Comparison of ENCODE assay signal across 17 cellular contexts in the genomic region with DNA sequence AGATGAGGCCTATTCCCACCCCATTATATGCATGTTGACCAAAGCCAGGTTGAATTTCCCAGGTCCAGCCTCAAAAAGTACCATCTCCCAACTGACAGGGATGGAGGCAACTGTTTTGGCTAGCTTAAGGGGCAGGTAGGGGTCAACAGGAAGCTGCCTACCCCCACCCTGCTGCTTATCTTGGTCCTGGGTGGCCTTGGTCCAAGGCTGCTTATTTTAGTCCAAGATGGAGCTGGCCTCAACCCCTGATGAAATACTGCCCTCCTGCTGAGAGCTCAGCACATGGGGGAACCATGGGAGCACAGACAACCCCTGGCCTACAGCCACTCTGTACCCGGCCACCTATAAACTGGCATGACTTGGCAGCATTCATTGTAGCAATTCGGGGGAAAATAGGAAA. TPM values are rescaled to one million over a fixed set of nuclear protein-coding genes. Genes with fewer than 3 reads are reported as not detected.
A peak's percentile ranks its signal among the peaks of the same experiment; 100 is the strongest.
DNase-seq lines count a peak whose midpoint lies in the region; ATAC-seq, FAIRE-seq and TF ChIP-seq lines count a peak whose summit lies in the region.
"Had no signal": no experiment of that assay in that cellular context is flagged by ENCODE, and none has a peak within 500 bp of the region (broad histone marks: within the 10 kb centered on the region; RNA-seq: fewer than 3 reads in every experiment).

No MANE protein-coding gene starts in this region.

- intact Hi-C loops in GM12878 (cut with micrococcal nuclease; ENCODE audit: unreplicated experiment) (no loop called here), spleen (cut with DNase I; ENCODE audit: low total_unique reads) (no loop called here), natural killer cell (cut with micrococcal nuclease) (no loop called here)

- H3K36me3 Mint-ChIP-seq in stimulated activated naive CD8-positive, alpha-beta T cell treated with anti-CD3 and anti-CD28 coated beads, Interleukin-15, Interleukin-2, amounts not matched to agents 100 ng/mL and 50 ng/mL, for 24 hours (ENCODE audit: low read depth): peaks cover 12% of the 10 kb centered on the region
- no peaks in the 10 kb centered on the region for H3K36me3 Mint-ChIP-seq in type B pancreatic cell
- no peaks in the 10 kb centered on the region for H3K36me3 Mint-ChIP-seq in natural killer cell
- H3K36me3 Mint-ChIP-seq in activated CD4-positive, alpha-beta memory T cell treated with anti-CD3 and anti-CD28 coated beads, Interleukin-2, amount 10 ng/mL, durations not matched to agents 7 days and 5 days (ENCODE audit: low read depth): peaks cover 7% of the 10 kb centered on the region
- H3K36me3 Mint-ChIP-seq: CD4-positive, CD25-positive, alpha-beta regulatory T cell had no signal

- H4K20me1 ChIP-seq in GM12878 (ENCODE audit: control insufficient read depth, insufficient read depth): no peaks in the 10 kb centered on the region; the same call in 1 of the 2 replicates

- H2AFZ ChIP-seq in GM12878 (ENCODE audit: control insufficient read depth, low read depth, low read length): no peak overlapping the region

- no TSS peak for BruUV-seq in GM12878 (replicated peaks; lab: Mats Ljungman, UMichigan)

- H3K4me3 ChIP-seq in GM12878: no peak overlapping the region
- H3K4me3 ChIP-seq in spleen: no peak overlapping the region

- H3K27ac ChIP-seq in GM12878 (ENCODE audit: control insufficient read depth, insufficient read depth) (no peak overlapping the region), spleen (no peak overlapping the region)
- H3K27ac ChIP-seq: HL-60 had no signal

- peaks cover 27% of the 10 kb centered on the region for H3K4me1 Mint-ChIP-seq in stimulated activated naive CD8-positive, alpha-beta T cell treated with anti-CD3 and anti-CD28 coated beads, Interleukin-15, Interleukin-2, amounts not matched to agents 100 ng/mL and 50 ng/mL, for 24 hours (ENCODE audit: low read depth)
- H3K4me1 Mint-ChIP-seq in type B pancreatic cell (ENCODE audit: unreplicated experiment) (peaks cover 6% of the 10 kb centered on the region), natural killer cell (peaks cover 41 to 44% of the 10 kb centered on the region in 2 donors)
- H3K4me1 Mint-ChIP-seq in activated CD4-positive, alpha-beta memory T cell treated with anti-CD3 and anti-CD28 coated beads, Interleukin-2, amount 10 ng/mL, durations not matched to agents 7 days and 5 days: peaks cover 20% of the 10 kb centered on the region

- FAIRE-seq in GM12878 (lab: Jason Lieb, UNC): no peak

- TF ChIP-seq POLR2A in GM12878 (IDR thresholded peaks at IDR 0.05; ENCODE audit: low read depth, low read length) (peak; percentile 37; the same call in 1 of the 2 replicates), spleen (IDR thresholded peaks at IDR 0.05) (no peak)

- no peak for DNase-seq in stimulated activated naive CD8-positive, alpha-beta T cell treated with anti-CD3 and anti-CD28 coated beads, Interleukin-15, Interleukin-2, amounts not matched to agents 100 U/mL and 50 U/mL, for 24 hours
- DNase-seq in GM12878 (ENCODE audit: low read depth, low spot score): no peak
- DNase-seq in myocyte (ENCODE audit: low read depth): peak; percentile 30
- peak; percentile 22 for DNase-seq in type B pancreatic cell (ENCODE audit: extremely low spot score, unreplicated experiment)
- no peak for DNase-seq in spleen
- DNase-seq in natural killer cell: no peak
- no peak for DNase-seq in activated CD4-positive, alpha-beta memory T cell treated with anti-CD3 and anti-CD28 coated beads, Interleukin-2, amount 10 ng/mL, durations not matched to agents 7 days and 5 days
- DNase-seq: ACHN, Calu3, NCI-H1105 treated with DMSO at 0.1 percent for 48 hours, NCI-H187 treated with DMSO at 0.1 percent for 48 hours, NCI-H2171, NCI-H774 had no signal

- H3K9me3 ChIP-seq in GM12878 (replicated peaks; ENCODE audit: control insufficient read depth, insufficient read depth, low read length) (no peaks in the 10 kb centered on the region), spleen (no peaks in the 10 kb centered on the region)

- CTCF ChIA-PET in GM12878 (lab: Yijun Ruan, JAX): interaction anchor here (1.2 to 1.5 kb wide), 2 partner anchors 18 to 180 kb away, joined by 6 to 7 read pairs; no protein-coding TSS in a partner anchor
- CTCF ChIA-PET in activated CD4-positive, alpha-beta memory T cell treated with anti-CD3 and anti-CD28 coated beads, Interleukin-2, amount 10 ng/mL, durations not matched to agents 7 days and 5 days (lab: Charles Lee): interaction anchor here (0.5 to 2.2 kb wide), 2 partner anchors 57 to 180 kb away, joined by 3 to 9 read pairs; no protein-coding TSS in a partner anchor

- H3K27ac Mint-ChIP-seq in stimulated activated naive CD8-positive, alpha-beta T cell treated with anti-CD3 and anti-CD28 coated beads, Interleukin-15, Interleukin-2, amounts not matched to agents 100 ng/mL and 50 ng/mL, for 24 hours: peak overlapping the region; percentile 55
- H3K27ac Mint-ChIP-seq in type B pancreatic cell (no peak overlapping the region), natural killer cell (peak overlapping the region in 1 of 2 donors; percentile 73)
- no peak overlapping the region for H3K27ac Mint-ChIP-seq in activated CD4-positive, alpha-beta memory T cell treated with anti-CD3 and anti-CD28 coated beads, Interleukin-2, amount 10 ng/mL, durations not matched to agents 7 days and 5 days

- no peaks in the 10 kb centered on the region; a peak in 1 of 4 replicates for H3K36me3 ChIP-seq in GM12878 (ENCODE audit: control insufficient read depth in 2 of 2, insufficient read depth in 2 of 2, low read length in 1 of 2)
- H3K36me3 ChIP-seq in spleen: no peaks in the 10 kb centered on the region

- RAD21 ChIA-PET in GM12878 (lab: Charles Lee; ENCODE audit: unreplicated experiment): no interaction called here

- TF ChIP-seq EP300 in GM12878 (IDR thresholded peaks at IDR 0.05; ENCODE audit: borderline replicate concordance in 1 of 2, control insufficient read depth in 1 of 2, low read depth in 2 of 2, low read length in 2 of 2): no peak

- no peak for TF ChIP-seq CTCF in GM12878 (IDR thresholded peaks at IDR 0.05 in 2 of 3, conservative IDR thresholded peaks at IDR 0.05 in 1 of 3; ENCODE audit: control insufficient read depth in 2 of 3, extremely low read depth in 1 of 3, insufficient read depth in 1 of 3, low read depth in 3 of 3, low read length in 3 of 3)
- no peak for TF ChIP-seq CTCF in type B pancreatic cell (conservative IDR thresholded peaks at IDR 0.05)
- TF ChIP-seq CTCF in spleen (IDR thresholded peaks at IDR 0.05 in 8 of 11, conservative IDR thresholded peaks at IDR 0.05 in 3 of 11): no peak
- TF ChIP-seq CTCF in natural killer cell (IDR thresholded peaks at IDR 0.05): no peak

- no peaks in the 10 kb centered on the region for H3K27me3 Mint-ChIP-seq in stimulated activated naive CD8-positive, alpha-beta T cell treated with anti-CD3 and anti-CD28 coated beads, Interleukin-15, Interleukin-2, amounts not matched to agents 100 ng/mL and 50 ng/mL, for 24 hours
- H3K27me3 Mint-ChIP-seq in type B pancreatic cell: peaks cover 31% of the 10 kb centered on the region
- H3K27me3 Mint-ChIP-seq in natural killer cell (ENCODE audit: low read depth in 2 of 2): no peaks in the 10 kb centered on the region
- H3K27me3 Mint-ChIP-seq in activated CD4-positive, alpha-beta memory T cell treated with anti-CD3 and anti-CD28 coated beads, Interleukin-2, amount 10 ng/mL, durations not matched to agents 7 days and 5 days: peaks cover 28% of the 10 kb centered on the region

- H3K79me2 ChIP-seq in GM12878 (ENCODE audit: control insufficient read depth, insufficient read depth, low read length): no peaks in the 10 kb centered on the region

- in situ Hi-C loops in GM12878 (cut with MboI): no loop called here

- POLR2A ChIA-PET in GM12878 (lab: Charles Lee): no interaction called here
- POLR2A ChIA-PET in activated CD4-positive, alpha-beta memory T cell treated with anti-CD3 and anti-CD28 coated beads, Interleukin-2, amount 10 ng/mL, durations not matched to agents 7 days and 5 days (lab: Charles Lee): interaction anchor here (0.9 to 7.3 kb wide), 19 partner anchors 8 to 373 kb away, joined by 3 to 52 read pairs (median 5); a partner anchor contains a TSS

- WGBS in GM12878 (ENCODE audit: insufficient coverage, insufficient replicate concordance, low lambda C conversion rate, missing lambda C conversion rate): 20% methylated on average over 2 of the region's 2 CpGs
- WGBS in spleen, 5 donors: 65 to 88% (median 69%) methylated on average over 2 of the region's 2 CpGs

- SMC1A ChIA-PET in GM12878 (lab: Charles Lee; ENCODE audit: uncharacterized antibody, unreplicated experiment): interaction anchor here (0.6 to 1.0 kb wide), 3 partner anchors 17 to 92 kb away, joined by 3 read pairs; no protein-coding TSS in a partner anchor

- no peak for TF ChIP-seq RAD21 in GM12878 (IDR thresholded peaks at IDR 0.05; ENCODE audit: insufficient read depth, low read depth, low read length)

- no peak overlapping the region for H3K9ac ChIP-seq in GM12878 (ENCODE audit: control insufficient read depth, insufficient read depth, low read length)

- H3K9me3 Mint-ChIP-seq in stimulated activated naive CD8-positive, alpha-beta T cell treated with anti-CD3 and anti-CD28 coated beads, Interleukin-15, Interleukin-2, amounts not matched to agents 100 ng/mL and 50 ng/mL, for 24 hours: no peaks in the 10 kb centered on the region
- no peaks in the 10 kb centered on the region for H3K9me3 Mint-ChIP-seq in type B pancreatic cell
- H3K9me3 Mint-ChIP-seq in natural killer cell: no peaks in the 10 kb centered on the region
- no peaks in the 10 kb centered on the region for H3K9me3 Mint-ChIP-seq in activated CD4-positive, alpha-beta memory T cell treated with anti-CD3 and anti-CD28 coated beads, Interleukin-2, amount 10 ng/mL, durations not matched to agents 7 days and 5 days
- H3K9me3 Mint-ChIP-seq: CD4-positive, CD25-positive, alpha-beta regulatory T cell had no signal

- H3K4me3 Mint-ChIP-seq in stimulated activated naive CD8-positive, alpha-beta T cell treated with anti-CD3 and anti-CD28 coated beads, Interleukin-15, Interleukin-2, amounts not matched to agents 100 ng/mL and 50 ng/mL, for 24 hours: no peak overlapping the region
- H3K4me3 Mint-ChIP-seq in type B pancreatic cell: no peak overlapping the region
- H3K4me3 Mint-ChIP-seq in natural killer cell: no peak overlapping the region
- H3K4me3 Mint-ChIP-seq in activated CD4-positive, alpha-beta memory T cell treated with anti-CD3 and anti-CD28 coated beads, Interleukin-2, amount 10 ng/mL, durations not matched to agents 7 days and 5 days: no peak overlapping the region
- H3K4me3 Mint-ChIP-seq: CD4-positive, CD25-positive, alpha-beta regulatory T cell had no signal

- no peak overlapping the region for H3K4me2 ChIP-seq in GM12878 (ENCODE audit: control insufficient read depth, insufficient read depth)

- H3K4me1 ChIP-seq in GM12878 (ENCODE audit: control insufficient read depth, insufficient read depth, low read length) (peaks cover 15% of the 10 kb centered on the region), spleen (peaks cover 0 to 12% (median 0%) of the 10 kb centered on the region in 6 donors)

- no peak for ATAC-seq in stimulated activated naive CD8-positive, alpha-beta T cell treated with anti-CD3 and anti-CD28 coated beads, Interleukin-15, Interleukin-2, amounts not matched to agents 100 U/mL and 50 U/mL, for 24 hours
- no peak for ATAC-seq in GM12878
- ATAC-seq in natural killer cell: no peak

- H3K27me3 ChIP-seq in GM12878 (replicated peaks in 1 of 2; ENCODE audit: control insufficient read depth in 2 of 2, insufficient read depth in 2 of 2, low read length in 1 of 2) (no peaks in the 10 kb centered on the region), spleen (replicated peaks in 1 of 7) (no peaks in the 10 kb centered on the region)

RNA-seq across cellular contexts. Expression of a gene that starts 23.1 kb away (rescaled TPM):
- total RNA-seq in GM12878 (2013; cell fraction: nucleolus; rRNA removed): 406 and 444 TPM in 2 replicates
- total RNA-seq in GM12878 (2014; rRNA removed) (154 and 176 TPM in 2 replicates), GM12878 (2014; rRNA removed; fragmentation: Illumina TruSeq; extraction: Trizol) (63.7 and 66.1 TPM in 2 replicates), GM12878 (2021) (224 and 232 TPM in 2 replicates), myocyte (0.35 and 0.83 TPM in 2 replicates), type B pancreatic cell (ENCODE audit: low replicate concordance) (0.52 and 0.53 TPM in 2 replicates), spleen (10 to 100 TPM; 36.4 to 68.6 (median 62.1) TPM), natural killer cell (100 to 1,000 TPM; 371 to 470 (median 429) TPM)
- polyA plus RNA-seq in GM12878 (2011; ENCODE audit: low read depth): 91.4 TPM
- polyA plus RNA-seq in GM12878 (2011; rRNA removed) (54.3 and 118 TPM in 2 replicates), GM12878 (2014; fragmentation: Illumina TruSeq; extraction: Trizol) (36.1 and 77.2 TPM in 2 replicates), GM12878 (2014; fragmentation: Nextera tagmentation; extraction: Ambion mirVana) (1 to 10 TPM; 1.8 to 3.3 TPM), GM12878 (2014; rRNA removed) (150 and 184 TPM in 2 replicates), GM12878 (2016; fragmentation: Nextera tagmentation; extraction: Ambion mirVana) (100 to 1,000 TPM; 185 to 216 TPM), spleen (10 to 100 TPM; 27.9 to 61.1 (median 45.6) TPM)
- polyA plus RNA-seq in GM12878 (2011; cell fraction: cytosol; rRNA removed): 111 and 152 TPM in 2 replicates
- polyA plus RNA-seq in GM12878 (2011; cell fraction: nucleus; rRNA removed): 518 and 587 TPM in 2 replicates
- 195 and 215 TPM in 2 replicates for polyA plus RNA-seq in GM12878 (2012)
- 230 and 324 TPM in 2 replicates for polyA minus RNA-seq in GM12878 (2011; rRNA and poly(A)+ RNA removed)
- 97.1 and 110 TPM in 2 replicates for polyA minus RNA-seq in GM12878 (2011; cell fraction: cytosol; rRNA and poly(A)+ RNA removed)
- polyA minus RNA-seq in GM12878 (2011; cell fraction: nucleus; rRNA and poly(A)+ RNA removed): 238 and 294 TPM in 2 replicates
- 0.82 TPM for polyA plus RNA-seq in myocyte (2012)
- total RNA-seq in activated CD4-positive, alpha-beta memory T cell treated with anti-CD3 and anti-CD28 coated beads, Interleukin-2, amount 10 ng/mL, durations not matched to agents 7 days and 5 days: 100 to 1,000 TPM; 572 to 576 TPM
- total RNA-seq: M059J had no signal

RNA-seq across cellular contexts. Expression of a gene that starts 44.3 kb away (rescaled TPM):
- 36.2 and 40.0 TPM in 2 replicates for total RNA-seq in GM12878 (2013; cell fraction: nucleolus; rRNA removed)
- total RNA-seq in GM12878 (2014; rRNA removed) (71.6 and 74.7 TPM in 2 replicates), GM12878 (2014; rRNA removed; fragmentation: Illumina TruSeq; extraction: Trizol) (34.3 and 35.6 TPM in 2 replicates), GM12878 (2021) (61.2 and 61.6 TPM in 2 replicates), myocyte (95.6 and 113 TPM in 2 replicates), type B pancreatic cell (ENCODE audit: low replicate concordance) (29.8 and 33.8 TPM in 2 replicates), spleen (10 to 100 TPM; 67.8 to 94.2 (median 80.9) TPM), natural killer cell (100 to 1,000 TPM in 1 of 3 donors, 10 to 100 TPM in 2; 66.2 to 104 (median 97.5) TPM)
- polyA plus RNA-seq in GM12878 (2011; ENCODE audit: low read depth): 25.8 TPM
- polyA plus RNA-seq in GM12878 (2011; rRNA removed) (22.5 and 30.2 TPM in 2 replicates), GM12878 (2014; fragmentation: Illumina TruSeq; extraction: Trizol) (19.1 and 36.2 TPM in 2 replicates), GM12878 (2014; fragmentation: Nextera tagmentation; extraction: Ambion mirVana) (1 to 10 TPM in 1 of 2 experiments, under 1 TPM in 1; 1.00 to 4.1 TPM), GM12878 (2014; rRNA removed) (70.8 and 73.7 TPM in 2 replicates), GM12878 (2016; fragmentation: Nextera tagmentation; extraction: Ambion mirVana) (10 to 100 TPM; 75.2 to 82.3 TPM), spleen (100 to 1,000 TPM in 2 of 3 donors, 10 to 100 TPM in 1; 80.8 to 108 (median 107) TPM)
- 45.3 and 56.3 TPM in 2 replicates for polyA plus RNA-seq in GM12878 (2011; cell fraction: cytosol; rRNA removed)
- 67.7 and 71.7 TPM in 2 replicates for polyA plus RNA-seq in GM12878 (2011; cell fraction: nucleus; rRNA removed)
- polyA plus RNA-seq in GM12878 (2012): 51.5 and 60.9 TPM in 2 replicates
- 31.6 and 47.1 TPM in 2 replicates for polyA minus RNA-seq in GM12878 (2011; rRNA and poly(A)+ RNA removed)
- polyA minus RNA-seq in GM12878 (2011; cell fraction: cytosol; rRNA and poly(A)+ RNA removed): 18.2 and 29.1 TPM in 2 replicates
- polyA minus RNA-seq in GM12878 (2011; cell fraction: nucleus; rRNA and poly(A)+ RNA removed): 15.1 and 19.7 TPM in 2 replicates
- polyA plus RNA-seq in myocyte (2012): 107 TPM
- total RNA-seq in activated CD4-positive, alpha-beta memory T cell treated with anti-CD3 and anti-CD28 coated beads, Interleukin-2, amount 10 ng/mL, durations not matched to agents 7 days and 5 days: 100 to 1,000 TPM; 130 to 134 TPM

Comparison
In these comparisons a context has a peak if more than half of its experiments do, and no peak if none do; other contexts are left out.
1. DNase-seq: peak in myocyte (single experiment) and type B pancreatic cell (single experiment); none in stimulated activated naive CD8-positive, alpha-beta T cell treated with anti-CD3 and anti-CD28 coated beads, Interleukin-15, Interleukin-2, amounts not matched to agents 100 U/mL and 50 U/mL, for 24 hours (single experiment), GM12878 (single experiment), spleen (single experiment), natural killer cell (single experiment) and activated CD4-positive, alpha-beta memory T cell treated with anti-CD3 and anti-CD28 coated beads, Interleukin-2, amount 10 ng/mL, durations not matched to agents 7 days and 5 days (single experiment).
2. RNA of a gene that starts 23.1 kb away (total RNA-seq): 572 to 576 TPM in activated CD4-positive, alpha-beta memory T cell treated with anti-CD3 and anti-CD28 coated beads, Interleukin-2, amount 10 ng/mL, durations not matched to agents 7 days and 5 days, 371 to 470 TPM in natural killer cell, 63.7 to 444 TPM in GM12878 and 36.4 to 68.6 TPM in spleen; 0.52 to 0.53 TPM in type B pancreatic cell and 0.35 to 0.83 TPM in myocyte; every median in the first group is over 10 times any median in the second.